In genomic region chr2:193783681-193784080, GRCh38 we compare ENCODE assay signal across 25 cellular contexts.
A peak's percentile ranks its signal among the peaks of the same experiment; 100 is the strongest.
DNase-seq lines count a peak whose midpoint lies in the region; ATAC-seq and TF ChIP-seq lines count a peak whose summit lies in the region.
"Had no signal": no experiment of that assay in that cellular context is flagged by ENCODE, and none has a peak within 500 bp of the region (broad histone marks: within the 10 kb centered on the region; RNA-seq: fewer than 3 reads in every experiment).

No MANE protein-coding gene starts in this region.

- intact Hi-C loops in psoas muscle (cut with DNase I): no loop called here

- H3K27ac Mint-ChIP-seq in osteocyte (ENCODE audit: unreplicated experiment): peak overlapping the region; percentile 66
- H3K27ac Mint-ChIP-seq: HFFc6 had no signal

- H3K36me3 Mint-ChIP-seq in osteocyte (ENCODE audit: unreplicated experiment): peaks cover 8% of the 10 kb centered on the region

- ATAC-seq in psoas muscle: no peak
- ATAC-seq: A549, Panc1 had no signal

- peaks cover 28% of the 10 kb centered on the region for H3K4me1 Mint-ChIP-seq in osteocyte (ENCODE audit: unreplicated experiment)

- no peaks in the 10 kb centered on the region for H3K9me3 ChIP-seq in psoas muscle
- H3K9me3 ChIP-seq: A549, BE2C had no signal

- 54 to 71% (median 58%) methylated on average over 2 of the region's 2 CpGs for WGBS in psoas muscle, 3 donors

- H3K27me3 Mint-ChIP-seq in osteocyte (ENCODE audit: unreplicated experiment): no peaks in the 10 kb centered on the region

- H3K27ac ChIP-seq in RWPE1: no peak overlapping the region
- no peak overlapping the region for H3K27ac ChIP-seq in psoas muscle
- H3K27ac ChIP-seq: A549, HL-60 had no signal

- in situ Hi-C loops in astrocyte of the cerebellum (cut with HindIII; ENCODE audit: low sequenced_read_pairs): no loop called here

- no peaks in the 10 kb centered on the region for H3K27me3 ChIP-seq in psoas muscle (ENCODE audit: insufficient read depth in 3 of 3, low read length in 2 of 3)
- H3K27me3 ChIP-seq: BE2C had no signal

- H3K4me3 ChIP-seq in astrocyte of the cerebellum (ENCODE audit: low read depth, low read length) (no peak overlapping the region), fibroblast of mammary gland (ENCODE audit: control insufficient read depth, low read depth, low read length) (no peak overlapping the region), psoas muscle (no peak overlapping the region)
- H3K4me3 ChIP-seq: A549 had no signal

- POLR2A ChIA-PET in RWPE1 (lab: Yijun Ruan, JAX; ENCODE audit: low non-redundant PET): no interaction called here

- CTCF ChIA-PET in RWPE1 (lab: Yijun Ruan, JAX): no interaction called here

- DNase-seq in LHCN-M2 (ENCODE audit: low read depth): peak; percentile 63
- DNase-seq in astrocyte of the cerebellum (ENCODE audit: low read depth): peak; percentile 67
- peak; percentile 23 for DNase-seq in fibroblast of mammary gland (ENCODE audit: low read depth)
- DNase-seq in osteocyte (ENCODE audit: extremely low spot score, unreplicated experiment): no peak
- no peak for DNase-seq in NCI-H2196 (lab: John Stamatoyannopoulos, UW; ENCODE audit: unreplicated experiment)
- no peak for DNase-seq in HUDEP-2 (lab: John Stamatoyannopoulos, UW; ENCODE audit: unreplicated experiment in 76 of 76)
- DNase-seq in RWPE1 (ENCODE audit: low spot score): no peak
- no peak for DNase-seq in psoas muscle
- DNase-seq: BE2C; DMS53; EL; GF-D8; H7; HFFc6; KBM-7; NCI-H1105; NCI-H146; NCI-H2029; NCI-H345; NCI-H524; NCI-H774; NK-92 treated with Interleukin-12 subunit alpha and Interleukin-12 subunit beta, amount 100 ng/mL, for 24 hours had no signal

- no peaks in the 10 kb centered on the region for H3K36me3 ChIP-seq in psoas muscle (ENCODE audit: insufficient read depth in 1 of 2, low read depth in 1 of 2)
- H3K36me3 ChIP-seq: BE2C had no signal

- H3K9me3 Mint-ChIP-seq in osteocyte (ENCODE audit: unreplicated experiment): peaks cover 14% of the 10 kb centered on the region

- TF ChIP-seq CTCF in astrocyte of the cerebellum (IDR thresholded peaks at IDR 0.05; ENCODE audit: low read depth, low read length, missing control alignments) (no peak), fibroblast of mammary gland (conservative IDR thresholded peaks at IDR 0.05; ENCODE audit: control insufficient read depth, insufficient read depth, low read depth, low read length) (no peak), osteocyte (IDR thresholded peaks at IDR 0.05) (no peak), RWPE1 (conservative IDR thresholded peaks at IDR 0.05; ENCODE audit: low read depth) (no peak), psoas muscle (IDR thresholded peaks at IDR 0.05) (no peak)

- peak overlapping the region; percentile 32 for H3K4me3 Mint-ChIP-seq in osteocyte (ENCODE audit: unreplicated experiment)
- H3K4me3 Mint-ChIP-seq: HFFc6 had no signal

- H3K4me1 ChIP-seq in psoas muscle: no peaks in the 10 kb centered on the region
- H3K4me1 ChIP-seq: A549, BE2C had no signal

Comparison
In these comparisons a context has a peak if more than half of its experiments do, and no peak if none do; other contexts are left out.
1. DNase-seq: peak in LHCN-M2 (single experiment), astrocyte of the cerebellum (single experiment) and fibroblast of mammary gland (single experiment); none in osteocyte (single experiment), NCI-H2196 (single experiment), HUDEP-2 (0 of 76), RWPE1 (single experiment) and psoas muscle (0 of 2).